20 cellular contexts compared by ENCODE assay signal in the genomic region with DNA sequence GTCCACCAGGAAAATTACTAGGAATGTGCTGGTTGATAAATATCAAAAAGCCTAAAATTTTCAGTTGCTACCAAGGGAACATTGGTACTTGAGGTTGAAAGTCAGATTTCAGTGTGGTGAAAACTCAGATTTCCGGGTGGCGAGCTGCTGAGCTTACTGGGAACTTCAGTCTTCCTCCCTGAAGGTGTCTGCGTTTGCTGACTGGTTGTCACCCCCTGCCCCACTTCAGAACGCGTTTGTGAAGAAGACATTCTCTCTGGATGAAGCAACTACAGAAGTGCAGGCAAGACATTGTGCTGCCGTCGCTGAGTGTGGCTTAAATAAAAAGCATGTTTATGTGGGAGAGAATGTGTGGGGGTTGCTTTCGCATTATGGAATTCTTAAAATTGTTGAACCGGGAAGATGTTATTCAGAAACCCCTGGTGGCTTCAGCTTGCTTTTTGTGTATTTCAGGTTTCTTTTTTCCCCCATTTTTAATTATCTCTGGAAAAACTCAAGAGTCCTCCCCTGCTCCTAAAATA. TPM values are rescaled to one million over a fixed set of nuclear protein-coding genes. Genes with fewer than 3 reads are reported as not detected.
DNase-seq lines count a peak whose midpoint lies in the region; TF ChIP-seq lines count a peak whose summit lies in the region.
"Had no signal": no experiment of that assay in that cellular context is flagged by ENCODE, and none has a peak within 500 bp of the region (broad histone marks: within the 10 kb centered on the region; RNA-seq: fewer than 3 reads in every experiment).

No MANE protein-coding gene starts in this region.

- H3K27me3 Mint-ChIP-seq in activated T-cell treated with anti-CD3 and anti-CD28 coated beads, Interleukin-2, amount 50 U/mL, for 24 hours: peaks cover 11% of the 10 kb centered on the region

- no peak for TF ChIP-seq POLR2A in ovary (IDR thresholded peaks at IDR 0.05)
- no peak for TF ChIP-seq POLR2A in uterus (IDR thresholded peaks at IDR 0.05)

- intact Hi-C loops in ovary (cut with DNase I): no loop called here
- intact Hi-C loops in uterus (cut with DNase I; ENCODE audit: low total_unique reads): no loop called here

- H3K27me3 ChIP-seq in SU-DHL-6 (ENCODE audit: low read length): no peaks in the 10 kb centered on the region
- H3K27me3 ChIP-seq in ovary: no peaks in the 10 kb centered on the region
- no peaks in the 10 kb centered on the region for H3K27me3 ChIP-seq in uterus

- no peaks in the 10 kb centered on the region for H3K9me2 ChIP-seq in SU-DHL-6 (replicated peaks; ENCODE audit: insufficient read depth, low read length)

- TF ChIP-seq CTCF in SU-DHL-6 (IDR thresholded peaks at IDR 0.05; ENCODE audit: insufficient read depth, low read length, poor library complexity, severe bottlenecking) (no peak), fibroblast of villous mesenchyme (IDR thresholded peaks at IDR 0.05; ENCODE audit: insufficient read depth, low read depth, low read length) (no peak), ovary (IDR thresholded peaks at IDR 0.05) (no peak), uterus (IDR thresholded peaks at IDR 0.05) (no peak)

- no peaks in the 10 kb centered on the region for H3K9me3 Mint-ChIP-seq in activated T-cell treated with anti-CD3 and anti-CD28 coated beads, Interleukin-2, amount 50 U/mL, for 24 hours

- no peak overlapping the region for H3K4me2 ChIP-seq in SU-DHL-6 (ENCODE audit: low read depth, low read length, poor library complexity, severe bottlenecking)

- H3K4me3 ChIP-seq in SU-DHL-6 (ENCODE audit: insufficient read depth, low read length, poor library complexity, severe bottlenecking) (no peak overlapping the region), fibroblast of villous mesenchyme (ENCODE audit: low read depth, low read length) (no peak overlapping the region), ovary (peak overlapping the region; percentile 13), uterus (peak overlapping the region in 1 of 2 donors; percentile 8)
- H3K4me3 ChIP-seq: K562 had no signal

- H3K27ac Mint-ChIP-seq in activated T-cell treated with anti-CD3 and anti-CD28 coated beads, Interleukin-2, amount 50 U/mL, for 24 hours: no peak overlapping the region
- H3K27ac Mint-ChIP-seq: CD14-positive monocyte had no signal

- H3K36me3 ChIP-seq in SU-DHL-6 (ENCODE audit: low read length) (peaks cover 40% of the 10 kb centered on the region), ovary (no peaks in the 10 kb centered on the region), uterus (no peaks in the 10 kb centered on the region)

- no peak overlapping the region for H3K9ac ChIP-seq in SU-DHL-6 (ENCODE audit: low read length)

- H3K27ac ChIP-seq in SU-DHL-6 (ENCODE audit: low read depth, low read length) (peak overlapping the region; percentile 14; the same call in 1 of the 2 replicates), ovary (no peak overlapping the region), uterus (peak overlapping the region; percentile 53 to 72)

- no peak overlapping the region for H3K4me3 Mint-ChIP-seq in activated T-cell treated with anti-CD3 and anti-CD28 coated beads, Interleukin-2, amount 50 U/mL, for 24 hours
- H3K4me3 Mint-ChIP-seq: CD14-positive monocyte had no signal

- no peak overlapping the region for H2AFZ ChIP-seq in SU-DHL-6 (ENCODE audit: low read depth, low read length, severe bottlenecking)

- H3K4me1 ChIP-seq in ovary (ENCODE audit: insufficient read depth): no peaks in the 10 kb centered on the region
- peaks cover 0 to 5% of the 10 kb centered on the region in 2 donors for H3K4me1 ChIP-seq in uterus
- H3K4me1 ChIP-seq: Caco-2 had no signal

- H3F3A ChIP-seq in SU-DHL-6 (ENCODE audit: insufficient read depth): peaks cover 12% of the 10 kb centered on the region; the same call in 1 of the 2 replicates

- H3K4me1 Mint-ChIP-seq in activated T-cell treated with anti-CD3 and anti-CD28 coated beads, Interleukin-2, amount 50 U/mL, for 24 hours (ENCODE audit: low read depth): no peaks in the 10 kb centered on the region

- 8 to 16% (median 9%) methylated on average over 9 of the region's 9 CpGs for WGBS in ovary, 3 donors

- H3K36me3 Mint-ChIP-seq in activated T-cell treated with anti-CD3 and anti-CD28 coated beads, Interleukin-2, amount 50 U/mL, for 24 hours (ENCODE audit: low read depth): no peaks in the 10 kb centered on the region

- H3K79me2 ChIP-seq in SU-DHL-6 (ENCODE audit: insufficient read depth, low read length): peaks cover 93% of the 10 kb centered on the region

- TF ChIP-seq EP300 in ovary (IDR thresholded peaks at IDR 0.05): no peak

- no peaks in the 10 kb centered on the region for H3K9me3 ChIP-seq in SU-DHL-6 (ENCODE audit: insufficient read depth, low read length)
- H3K9me3 ChIP-seq in ovary: no peaks in the 10 kb centered on the region
- no peaks in the 10 kb centered on the region for H3K9me3 ChIP-seq in uterus
- H3K9me3 ChIP-seq: Caco-2 had no signal

- H4K20me1 ChIP-seq in SU-DHL-6 (ENCODE audit: low read depth, low read length): no peaks in the 10 kb centered on the region

- DNase-seq in fibroblast of villous mesenchyme (ENCODE audit: low read depth) (peak; percentile 43), ovary (no peak), uterus (no peak), activated gamma-delta T cell treated with Interleukin-2 at 50 U/mL for 16 hours (no peak), AG08396 (ENCODE audit: low spot score) (no peak)
- DNase-seq in activated T-cell treated with anti-CD3 and anti-CD28 coated beads, Interleukin-2, amount 50 U/mL, for 24 hours: no peak
- DNase-seq: AML-193; Caco-2; DMS153; HCEC 1CT; MV-4-11; NCI-H1417; NCI-H1930; NCI-H526 treated with DMSO at 0.1 percent for 48 hours; NK-92 treated with Interleukin-12 subunit alpha and Interleukin-12 subunit beta, amount 100 ng/mL, for 24 hours; OCI-M1; SHP77 treated with DMSO at 0.1 percent for 48 hours had no signal

RNA-seq across cellular contexts. Expression of a gene that starts 7.1 kb away (rescaled TPM):
- total RNA-seq in fibroblast of villous mesenchyme (under 0.01 TPM in 2 replicates), ovary (1 to 10 TPM in 2 of 7 donors, under 1 TPM in 5; 0.35 to 5.1 (median 0.61) TPM), uterus (1 to 10 TPM in 2 of 4 donors, not detected in 2; 1.5 to 4.4 TPM)
- polyA plus RNA-seq in ovary: 1 to 10 TPM in 1 of 2 donors, under 1 TPM in 1; 0.85 to 2.2 TPM
- total RNA-seq: K562 had no signal
- polyA plus RNA-seq: K562 had no signal

Comparison
In these comparisons a context has a peak if more than half of its experiments do, and no peak if none do; other contexts are left out.
1. H3K27ac ChIP-seq: peak in SU-DHL-6 (single experiment) and uterus (2 of 2); none in ovary (0 of 2).